8 cellular contexts compared by ENCODE assay signal in genomic region chr12:6367065-6367968, GRCh38. TPM values are rescaled to one million over a fixed set of nuclear protein-coding genes. Genes with fewer than 3 reads are reported as not detected.
A peak's percentile ranks its signal among the peaks of the same experiment; 100 is the strongest.
DNase-seq lines count a peak whose midpoint lies in the region; ATAC-seq, FAIRE-seq and TF ChIP-seq lines count a peak whose summit lies in the region.

No MANE protein-coding gene starts in this region.

- no peak overlapping the region for H3K4me3 ChIP-seq in AG04450 (ENCODE audit: low read depth, low read length)
- H3K4me3 ChIP-seq in GM12864 (ENCODE audit: low read depth, low read length) = no peak overlapping the region
- H3K4me3 ChIP-seq in left ventricle myocardium inferior = no peak overlapping the region

- TF ChIP-seq CTCF in AG04450 (IDR thresholded peaks at IDR 0.05; ENCODE audit: low read depth, low read length) (peak; percentile 35), GM12864 (IDR thresholded peaks at IDR 0.05; ENCODE audit: low read depth, low read length, missing control alignments) (peak; percentile 55), WTC11 (IDR thresholded peaks at IDR 0.05) (no peak), left ventricle myocardium inferior (IDR thresholded peaks at IDR 0.05; ENCODE audit: borderline replicate concordance) (peak; percentile 40)

- peaks cover 14% of the 10 kb centered on the region for H3K4me1 ChIP-seq in left ventricle myocardium inferior

- H3K36me3 Mint-ChIP-seq in WTC11 = peaks cover 30% of the 10 kb centered on the region

- H3K4me3 Mint-ChIP-seq in WTC11 = no peak overlapping the region

- no peaks in the 10 kb centered on the region for H3K27me3 Mint-ChIP-seq in WTC11 (ENCODE audit: low read depth)

- ATAC-seq in WTC11 (no peak), HG02840 (IDR thresholded peaks at IDR 0.05; ENCODE audit: low FRiP score, unreplicated experiment) (no peak)

- DNase-seq in AG04450 (ENCODE audit: low read depth, low spot score) (no peak), GM12864 (ENCODE audit: low read depth) (peak; percentile 59), KBM-7 (peak; percentile 88), WTC11 (ENCODE audit: low spot score) (no peak), left ventricle myocardium inferior (no peak), urothelium cell line (ENCODE audit: low spot score) (peak; percentile 50), NCI-H146 treated with DMSO at 0.1 percent for 48 hours (lab: John Stamatoyannopoulos, UW; ENCODE audit: unreplicated experiment) (no peak)

- intact Hi-C loops in left ventricle myocardium inferior (cut with micrococcal nuclease) = no loop called here

- H3K9me3 ChIP-seq in AG04450 (ENCODE audit: control insufficient read depth, insufficient read depth, low read length) = no peaks in the 10 kb centered on the region
- H3K9me3 ChIP-seq in left ventricle myocardium inferior (replicated peaks) = no peaks in the 10 kb centered on the region

- CTCF ChIA-PET in AG04450 (lab: Charles Lee) = interaction anchor here (0.6 to 1.8 kb wide), 5 partner anchors 22 to 317 kb away, joined by 3 to 6 read pairs (median 3); no protein-coding TSS in a partner anchor
- CTCF ChIA-PET in WTC11 (lab: Charles Lee) = interaction anchor here (1.0 to 1.8 kb wide), 5 partner anchors 12 to 98 kb away, joined by 3 to 10 read pairs (median 6); no protein-coding TSS in a partner anchor

- peaks cover 58% of the 10 kb centered on the region for H3K4me1 Mint-ChIP-seq in WTC11

- peak overlapping the region; percentile 33; the same call in 1 of the 2 replicates for H3K27ac Mint-ChIP-seq in WTC11

- no peak for FAIRE-seq in urothelium cell line (lab: Jason Lieb, UNC)

- no peaks in the 10 kb centered on the region for H3K27me3 ChIP-seq in AG04450 (ENCODE audit: control insufficient read depth, insufficient read depth, low read length)
- H3K27me3 ChIP-seq in left ventricle myocardium inferior (ENCODE audit: low read depth) = no peaks in the 10 kb centered on the region

- POLR2A ChIA-PET in AG04450 (lab: Yijun Ruan, JAX) (interaction anchor here (0.6 to 1.4 kb wide), 3 partner anchors 16 to 31 kb away, joined by 3 to 5 read pairs (median 4); partner anchors contain the start of gene LTBR), WTC11 (lab: Charles Lee) (interaction anchor here (1.0 kb wide), 1 partner anchor 38 kb away, joined by 3 read pairs; no protein-coding TSS in a partner anchor)

- H3K27ac ChIP-seq in AG04450 (ENCODE audit: low read depth, low read length) (peak overlapping the region; percentile 23), left ventricle myocardium inferior (replicated peaks) (peak overlapping the region; percentile 38)

- no peaks in the 10 kb centered on the region for H3K36me3 ChIP-seq in left ventricle myocardium inferior

- H3K9me3 Mint-ChIP-seq in WTC11 = no peaks in the 10 kb centered on the region

- in situ Hi-C loops in KBM-7 (cut with MboI; ENCODE audit: low pct_unique_long_range_greater_than_20kb, low sequenced_read_pairs) = no loop called here

TF ChIP-seq in WTC11, 78 proteins besides CTCF, POLR2A, EP300 and RAD21:
- TF ChIP-seq ZNF121 (CRISPR knock-in tag; IDR thresholded peaks at IDR 0.05) (peak; percentile 48; the same call in 1 of the 2 replicates), ATF1 (CRISPR knock-in tag; IDR thresholded peaks at IDR 0.05) (no peak)

RNA-seq across cellular contexts. Expression of gene SCNN1A, which starts 8.0 kb away (rescaled TPM):
- 0.25 and 0.26 TPM in 2 replicates for polyA plus RNA-seq in AG04450 (2011; rRNA removed)
- polyA minus RNA-seq in AG04450 (2011; rRNA and poly(A)+ RNA removed) = 0.14 and 0.39 TPM in 2 replicates
- total RNA-seq in WTC11 (2021) (97.6 to 108 TPM (median 100 TPM) in 3 replicates), left ventricle myocardium inferior (0.22 TPM)

RNA-seq across cellular contexts. Expression of gene LTBR, which starts 16.6 kb away (rescaled TPM):
- polyA plus RNA-seq in AG04450 (2011; rRNA removed) = 32.1 and 38.8 TPM in 2 replicates
- 23.5 and 26.6 TPM in 2 replicates for polyA minus RNA-seq in AG04450 (2011; rRNA and poly(A)+ RNA removed)
- total RNA-seq in WTC11 (2021) = 4.0 to 6.1 TPM (median 4.5 TPM) in 3 replicates
- total RNA-seq in left ventricle myocardium inferior = 23.5 TPM

RNA-seq across cellular contexts. Expression of gene TNFRSF1A, which starts 25.4 kb away (rescaled TPM):
- polyA plus RNA-seq in AG04450 (2011; rRNA removed) = 231 and 255 TPM in 2 replicates
- polyA minus RNA-seq in AG04450 (2011; rRNA and poly(A)+ RNA removed) = 222 and 237 TPM in 2 replicates
- total RNA-seq in WTC11 (2021) (32.3 to 44.1 TPM (median 32.4 TPM) in 3 replicates), left ventricle myocardium inferior (45.6 TPM)

RNA-seq across cellular contexts. Expression of gene PLEKHG6, which starts 56.8 kb away (rescaled TPM):
- 0.06 and 0.15 TPM in 2 replicates for polyA plus RNA-seq in AG04450 (2011; rRNA removed)
- 0.26 and 0.51 TPM in 2 replicates for polyA minus RNA-seq in AG04450 (2011; rRNA and poly(A)+ RNA removed)
- total RNA-seq in WTC11 (2021) (36.8 to 46.4 TPM (median 38.4 TPM) in 3 replicates), left ventricle myocardium inferior (0.08 TPM)

Comparison
In these comparisons a context has a peak if more than half of its experiments do, and no peak if none do; other contexts are left out.
1. DNase-seq: peak in GM12864 (single experiment), KBM-7 (single experiment) and urothelium cell line (single experiment); none in AG04450 (single experiment), WTC11 (single experiment), left ventricle myocardium inferior (single experiment) and NCI-H146 treated with DMSO at 0.1 percent for 48 hours (single experiment).
2. RNA of gene SCNN1A, which starts 8.0 kb away (total RNA-seq): 97.6 to 108 TPM in WTC11; 0.22 TPM in left ventricle myocardium inferior (single experiment); every median in the first group is over 10 times any median in the second.